In genomic region chr17:81833160-81833920, GRCh38 we compare ENCODE assay signal across 1 cellular context.
TF ChIP-seq lines count a peak whose summit lies in the region.

Gene MCRIP1, minus strand, starts transcription at chr17:81833291. Its CDS starts 8,785 bp downstream, at chr17:81824506.

TF ChIP-seq in HepG2, 621 proteins besides CTCF, POLR2A, EP300 and RAD21 (continued from another document and continues in another):
- TF ChIP-seq CENPX (CRISPR knock-in tag; IDR thresholded peaks at IDR 0.05) (no peak), MTF2 (CRISPR knock-in tag; IDR thresholded peaks at IDR 0.05; ENCODE audit: borderline replicate concordance) (peak; percentile 79; the same call in 1 of the 2 replicates), ZNF615 (CRISPR knock-in tag; IDR thresholded peaks at IDR 0.05; ENCODE audit: borderline replicate concordance) (peak; percentile 99), ZNF572 (CRISPR knock-in tag; IDR thresholded peaks at IDR 0.05) (no peak; the same call in 1 of the 2 replicates), ZNF24 (IDR thresholded peaks at IDR 0.05) (no peak), ZNF776 (CRISPR knock-in tag; IDR thresholded peaks at IDR 0.05) (no peak; the same call in 1 of the 2 replicates), TBP (CRISPR knock-in tag; IDR thresholded peaks at IDR 0.05) (0 out of 2 replicates have a peak, but pooled peaks have one; percentile 51), ZNF329 (CRISPR knock-in tag; IDR thresholded peaks at IDR 0.05; ENCODE audit: low read depth) (no peak), MED8 (CRISPR knock-in tag; IDR thresholded peaks at IDR 0.05; ENCODE audit: insufficient replicate concordance) (peak; percentile 68), ZFP1 (CRISPR knock-in tag; IDR thresholded peaks at IDR 0.05) (peak; percentile 69; the same call in 1 of the 2 replicates), KAT8 (CRISPR knock-in tag; IDR thresholded peaks at IDR 0.05) (peak; percentile 79), BRF2 (CRISPR knock-in tag; IDR thresholded peaks at IDR 0.05) (peak; percentile 76; the same call in 1 of the 2 replicates), ZNF264 (CRISPR knock-in tag; IDR thresholded peaks at IDR 0.05) (no peak; the same call in 1 of the 2 replicates), USF2 (IDR thresholded peaks at IDR 0.05; ENCODE audit: low read depth, low read length) (peak; percentile 89), USF2 (CRISPR knock-in tag; IDR thresholded peaks at IDR 0.05; ENCODE audit: borderline replicate concordance) (peak; percentile 69), RBFOX2 (IDR thresholded peaks at IDR 0.05; ENCODE audit: low read depth, low read length) (peak; percentile 97), ISL2 (CRISPR knock-in tag; IDR thresholded peaks at IDR 0.05) (peak; percentile 70; the same call in 1 of the 2 replicates), XBP1 (CRISPR knock-in tag; IDR thresholded peaks at IDR 0.05) (peak; percentile 74), ARNTL (CRISPR knock-in tag; IDR thresholded peaks at IDR 0.05) (peak; percentile 90), ZNF33B (CRISPR knock-in tag; IDR thresholded peaks at IDR 0.05) (peak; percentile 98; the same call in 1 of the 2 replicates), GATAD2A (CRISPR knock-in tag; IDR thresholded peaks at IDR 0.05) (peak; percentile 75), ZNF614 (CRISPR knock-in tag; IDR thresholded peaks at IDR 0.05; ENCODE audit: borderline replicate concordance) (peak; percentile 75; the same call in 1 of the 2 replicates), ZNF276 (CRISPR knock-in tag; IDR thresholded peaks at IDR 0.05; ENCODE audit: low read depth) (peak; percentile 93), ZNF761 (CRISPR knock-in tag; conservative IDR thresholded peaks at IDR 0.05) (peak; percentile 81; the same call in 1 of the 2 replicates), BHLHE40 (IDR thresholded peaks at IDR 0.05; ENCODE audit: low read length) (peak; percentile 99), ARHGAP35 (CRISPR knock-in tag; IDR thresholded peaks at IDR 0.05; ENCODE audit: borderline replicate concordance) (peak; percentile 98), ZMAT3 (CRISPR knock-in tag; conservative IDR thresholded peaks at IDR 0.05) (peak; percentile 64; the same call in 1 of the 2 replicates), ZNF709 (CRISPR knock-in tag; IDR thresholded peaks at IDR 0.05) (no peak; the same call in 1 of the 2 replicates), PLRG1 (conservative IDR thresholded peaks at IDR 0.05) (no peak), ETV6 (CRISPR knock-in tag; conservative IDR thresholded peaks at IDR 0.05) (no peak; the same call in 1 of the 2 replicates), TAF1 (CRISPR knock-in tag; IDR thresholded peaks at IDR 0.05) (peak; percentile 89), ZNF20 (CRISPR knock-in tag; IDR thresholded peaks at IDR 0.05) (0 out of 2 replicates have a peak, but pooled peaks have one; percentile 54), NR2F2 (IDR thresholded peaks at IDR 0.05; ENCODE audit: borderline replicate concordance, low read depth) (peak; percentile 92), SP1 (IDR thresholded peaks at IDR 0.05) (no peak), SP1 (CRISPR knock-in tag; IDR thresholded peaks at IDR 0.05) (peak; percentile 45), ZKSCAN8 (CRISPR knock-in tag; IDR thresholded peaks at IDR 0.05; ENCODE audit: borderline replicate concordance) (peak; percentile 41; the same call in 1 of the 2 replicates), ATRX (CRISPR knock-in tag; IDR thresholded peaks at IDR 0.05; ENCODE audit: borderline replicate concordance) (peak; percentile 66; the same call in 1 of the 2 replicates), ATF2 (CRISPR knock-in tag; IDR thresholded peaks at IDR 0.05) (peak; percentile 61; the same call in 1 of the 2 replicates), RXRA (CRISPR knock-in tag; IDR thresholded peaks at IDR 0.05) (peak; percentile 62)
- TF ChIP-seq, protein P1, sequence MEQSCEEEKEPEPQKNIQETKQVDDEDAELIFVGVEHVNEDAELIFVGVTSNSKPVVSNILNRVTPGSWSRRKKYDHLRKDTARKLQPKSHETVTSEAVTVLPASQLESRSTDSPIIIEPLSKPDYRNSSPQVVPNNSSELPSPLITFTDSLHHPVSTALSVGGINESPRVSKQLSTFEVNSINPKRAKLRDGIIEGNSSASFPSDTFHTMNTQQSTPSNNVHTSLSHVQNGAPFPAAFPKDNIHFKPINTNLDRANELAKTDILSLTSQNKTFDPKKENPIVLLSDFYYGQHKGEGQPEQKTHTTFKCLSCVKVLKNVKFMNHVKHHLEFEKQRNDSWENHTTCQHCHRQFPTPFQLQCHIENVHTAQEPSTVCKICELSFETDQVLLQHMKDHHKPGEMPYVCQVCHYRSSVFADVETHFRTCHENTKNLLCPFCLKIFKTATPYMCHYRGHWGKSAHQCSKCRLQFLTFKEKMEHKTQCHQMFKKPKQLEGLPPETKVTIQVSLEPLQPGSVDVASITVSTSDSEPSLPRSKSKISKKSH (CRISPR knock-in tag; IDR thresholded peaks at IDR 0.05; ENCODE audit: borderline replicate concordance) = 0 out of 2 replicates have a peak, but pooled peaks have one; percentile 49
- TF ChIP-seq, protein P2, sequence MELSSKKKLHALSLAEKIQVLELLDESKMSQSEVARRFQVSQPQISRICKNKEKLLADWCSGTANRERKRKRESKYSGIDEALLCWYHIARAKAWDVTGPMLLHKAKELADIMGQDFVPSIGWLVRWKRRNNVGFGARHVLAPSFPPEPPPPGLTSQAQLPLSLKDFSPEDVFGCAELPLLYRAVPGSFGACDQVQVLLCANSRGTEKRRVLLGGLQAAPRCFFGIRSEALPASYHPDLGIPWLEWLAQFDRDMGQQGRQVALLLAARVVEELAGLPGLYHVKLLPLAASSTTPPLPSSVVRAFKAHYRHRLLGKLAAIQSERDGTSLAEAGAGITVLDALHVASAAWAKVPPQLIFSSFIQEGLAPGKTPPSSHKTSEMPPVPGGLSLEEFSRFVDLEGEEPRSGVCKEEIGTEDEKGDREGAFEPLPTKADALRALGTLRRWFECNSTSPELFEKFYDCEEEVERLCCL (CRISPR knock-in tag; IDR thresholded peaks at IDR 0.05; ENCODE audit: borderline replicate concordance) = no peak
- TF ChIP-seq, protein P3, sequence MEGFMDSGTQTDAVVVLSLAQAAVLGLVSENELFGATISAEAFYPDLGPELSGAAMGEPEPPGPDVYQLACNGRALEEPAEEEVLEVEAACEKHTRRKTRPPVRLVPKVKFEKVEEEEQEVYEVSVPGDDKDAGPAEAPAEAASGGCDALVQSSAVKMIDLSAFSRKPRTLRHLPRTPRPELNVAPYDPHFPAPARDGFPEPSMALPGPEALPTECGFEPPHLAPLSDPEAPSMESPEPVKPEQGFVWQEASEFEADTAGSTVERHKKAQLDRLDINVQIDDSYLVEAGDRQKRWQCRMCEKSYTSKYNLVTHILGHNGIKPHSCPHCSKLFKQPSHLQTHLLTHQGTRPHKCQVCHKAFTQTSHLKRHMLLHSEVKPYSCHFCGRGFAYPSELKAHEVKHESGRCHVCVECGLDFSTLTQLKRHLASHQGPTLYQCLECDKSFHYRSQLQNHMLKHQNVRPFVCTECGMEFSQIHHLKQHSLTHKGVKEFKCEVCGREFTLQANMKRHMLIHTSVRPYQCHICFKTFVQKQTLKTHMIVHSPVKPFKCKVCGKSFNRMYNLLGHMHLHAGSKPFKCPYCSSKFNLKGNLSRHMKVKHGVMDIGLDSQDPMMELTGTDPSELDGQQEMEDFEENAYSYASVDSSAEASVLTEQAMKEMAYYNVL (CRISPR knock-in tag; IDR thresholded peaks at IDR 0.05; ENCODE audit: borderline replicate concordance) = no peak; the same call in 1 of the 2 replicates
- TF ChIP-seq, protein P4, sequence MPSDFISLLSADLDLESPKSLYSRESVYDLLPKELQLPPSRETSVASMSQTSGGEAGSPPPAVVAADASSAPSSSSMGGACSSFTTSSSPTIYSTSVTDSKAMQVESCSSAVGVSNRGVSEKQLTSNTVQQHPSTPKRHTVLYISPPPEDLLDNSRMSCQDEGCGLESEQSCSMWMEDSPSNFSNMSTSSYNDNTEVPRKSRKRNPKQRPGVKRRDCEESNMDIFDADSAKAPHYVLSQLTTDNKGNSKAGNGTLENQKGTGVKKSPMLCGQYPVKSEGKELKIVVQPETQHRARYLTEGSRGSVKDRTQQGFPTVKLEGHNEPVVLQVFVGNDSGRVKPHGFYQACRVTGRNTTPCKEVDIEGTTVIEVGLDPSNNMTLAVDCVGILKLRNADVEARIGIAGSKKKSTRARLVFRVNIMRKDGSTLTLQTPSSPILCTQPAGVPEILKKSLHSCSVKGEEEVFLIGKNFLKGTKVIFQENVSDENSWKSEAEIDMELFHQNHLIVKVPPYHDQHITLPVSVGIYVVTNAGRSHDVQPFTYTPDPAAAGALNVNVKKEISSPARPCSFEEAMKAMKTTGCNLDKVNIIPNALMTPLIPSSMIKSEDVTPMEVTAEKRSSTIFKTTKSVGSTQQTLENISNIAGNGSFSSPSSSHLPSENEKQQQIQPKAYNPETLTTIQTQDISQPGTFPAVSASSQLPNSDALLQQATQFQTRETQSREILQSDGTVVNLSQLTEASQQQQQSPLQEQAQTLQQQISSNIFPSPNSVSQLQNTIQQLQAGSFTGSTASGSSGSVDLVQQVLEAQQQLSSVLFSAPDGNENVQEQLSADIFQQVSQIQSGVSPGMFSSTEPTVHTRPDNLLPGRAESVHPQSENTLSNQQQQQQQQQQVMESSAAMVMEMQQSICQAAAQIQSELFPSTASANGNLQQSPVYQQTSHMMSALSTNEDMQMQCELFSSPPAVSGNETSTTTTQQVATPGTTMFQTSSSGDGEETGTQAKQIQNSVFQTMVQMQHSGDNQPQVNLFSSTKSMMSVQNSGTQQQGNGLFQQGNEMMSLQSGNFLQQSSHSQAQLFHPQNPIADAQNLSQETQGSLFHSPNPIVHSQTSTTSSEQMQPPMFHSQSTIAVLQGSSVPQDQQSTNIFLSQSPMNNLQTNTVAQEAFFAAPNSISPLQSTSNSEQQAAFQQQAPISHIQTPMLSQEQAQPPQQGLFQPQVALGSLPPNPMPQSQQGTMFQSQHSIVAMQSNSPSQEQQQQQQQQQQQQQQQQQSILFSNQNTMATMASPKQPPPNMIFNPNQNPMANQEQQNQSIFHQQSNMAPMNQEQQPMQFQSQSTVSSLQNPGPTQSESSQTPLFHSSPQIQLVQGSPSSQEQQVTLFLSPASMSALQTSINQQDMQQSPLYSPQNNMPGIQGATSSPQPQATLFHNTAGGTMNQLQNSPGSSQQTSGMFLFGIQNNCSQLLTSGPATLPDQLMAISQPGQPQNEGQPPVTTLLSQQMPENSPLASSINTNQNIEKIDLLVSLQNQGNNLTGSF (CRISPR knock-in tag; IDR thresholded peaks at IDR 0.05) = peak; percentile 94
- TF ChIP-seq, protein P5, sequence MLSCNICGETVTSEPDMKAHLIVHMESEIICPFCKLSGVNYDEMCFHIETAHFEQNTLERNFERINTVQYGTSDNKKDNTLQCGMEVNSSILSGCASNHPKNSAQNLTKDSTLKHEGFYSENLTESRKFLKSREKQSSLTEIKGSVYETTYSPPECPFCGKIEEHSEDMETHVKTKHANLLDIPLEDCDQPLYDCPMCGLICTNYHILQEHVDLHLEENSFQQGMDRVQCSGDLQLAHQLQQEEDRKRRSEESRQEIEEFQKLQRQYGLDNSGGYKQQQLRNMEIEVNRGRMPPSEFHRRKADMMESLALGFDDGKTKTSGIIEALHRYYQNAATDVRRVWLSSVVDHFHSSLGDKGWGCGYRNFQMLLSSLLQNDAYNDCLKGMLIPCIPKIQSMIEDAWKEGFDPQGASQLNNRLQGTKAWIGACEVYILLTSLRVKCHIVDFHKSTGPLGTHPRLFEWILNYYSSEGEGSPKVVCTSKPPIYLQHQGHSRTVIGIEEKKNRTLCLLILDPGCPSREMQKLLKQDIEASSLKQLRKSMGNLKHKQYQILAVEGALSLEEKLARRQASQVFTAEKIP (CRISPR knock-in tag; IDR thresholded peaks at IDR 0.05; ENCODE audit: borderline replicate concordance) = no peak
